ENCODE assay signal across 11 cellular contexts in genomic region chr14:52741865-52742264, GRCh38. TPM values are rescaled to one million over a fixed set of nuclear protein-coding genes. Genes with fewer than 3 reads are reported as not detected.
DNase-seq lines count a peak whose midpoint lies in the region; ATAC-seq and TF ChIP-seq lines count a peak whose summit lies in the region.
"Had no signal": no experiment of that assay in that cellular context is flagged by ENCODE, and none has a peak within 500 bp of the region (broad histone marks: within the 10 kb centered on the region; RNA-seq: fewer than 3 reads in every experiment).

No MANE protein-coding gene starts in this region.

- H3K23ac ChIP-seq in neuronal stem cell (ENCODE audit: low read depth, low read length, poor library complexity) = no peak overlapping the region

- TF ChIP-seq EP300 in stomach (IDR thresholded peaks at IDR 0.05) = no peak

- H3K27ac ChIP-seq in stomach (peak overlapping the region in 4 of 5 donors; percentile 36 to 84 (median 57)), neuronal stem cell (replicated peaks; ENCODE audit: low read length) (no peak overlapping the region)
- H3K27ac ChIP-seq: RWPE1 had no signal

- H2BK5ac ChIP-seq in neuronal stem cell (ENCODE audit: low read length) = no peak overlapping the region

- no peaks in the 10 kb centered on the region for H3K27me3 ChIP-seq in stomach
- H3K27me3 ChIP-seq in neuronal stem cell (ENCODE audit: control insufficient read depth in 3 of 3, insufficient read depth in 3 of 3, low read depth in 1 of 3, low read length in 3 of 3) = no peaks in the 10 kb centered on the region

- no peak overlapping the region for H2AK5ac ChIP-seq in neuronal stem cell (ENCODE audit: low read depth, low read length)

- H3K9me3 ChIP-seq in stomach = no peaks in the 10 kb centered on the region
- H3K9me3 ChIP-seq in neuronal stem cell (replicated peaks in 1 of 2; ENCODE audit: control insufficient read depth in 2 of 2, insufficient read depth in 1 of 2, low read depth in 1 of 2, low read length in 2 of 2) = no peaks in the 10 kb centered on the region

- no peaks in the 10 kb centered on the region for H3K27me3 Mint-ChIP-seq in activated T-cell treated with anti-CD3 and anti-CD28 coated beads, Interleukin-2, amount 50 U/mL, for 4 hours (ENCODE audit: low read depth)
- H3K27me3 Mint-ChIP-seq in central memory CD8-positive, alpha-beta T cell = no peaks in the 10 kb centered on the region
- H3K27me3 Mint-ChIP-seq in progenitor cell of endocrine pancreas = no peaks in the 10 kb centered on the region

- H3K27ac Mint-ChIP-seq in central memory CD8-positive, alpha-beta T cell (ENCODE audit: low read depth) = peak overlapping the region; percentile 93
- no peak overlapping the region for H3K27ac Mint-ChIP-seq in progenitor cell of endocrine pancreas

- no peak overlapping the region for H3K18ac ChIP-seq in neuronal stem cell (ENCODE audit: low read length)

- H3K79me1 ChIP-seq in neuronal stem cell (ENCODE audit: low read depth, low read length) = peaks cover 2% of the 10 kb centered on the region

- no peaks in the 10 kb centered on the region for H3K9me3 Mint-ChIP-seq in activated T-cell treated with anti-CD3 and anti-CD28 coated beads, Interleukin-2, amount 50 U/mL, for 4 hours
- H3K9me3 Mint-ChIP-seq in central memory CD8-positive, alpha-beta T cell = no peaks in the 10 kb centered on the region
- H3K9me3 Mint-ChIP-seq in progenitor cell of endocrine pancreas (ENCODE audit: low read depth) = no peaks in the 10 kb centered on the region

- peaks cover 76% of the 10 kb centered on the region for H3K4me1 Mint-ChIP-seq in activated T-cell treated with anti-CD3 and anti-CD28 coated beads, Interleukin-2, amount 50 U/mL, for 4 hours (ENCODE audit: low read depth)
- peaks cover 53% of the 10 kb centered on the region for H3K4me1 Mint-ChIP-seq in central memory CD8-positive, alpha-beta T cell
- H3K4me1 Mint-ChIP-seq in progenitor cell of endocrine pancreas (ENCODE audit: low read depth) = peaks cover 7% of the 10 kb centered on the region

- H3K4me1 ChIP-seq in stomach = peaks cover 0 to 43% (median 19%) of the 10 kb centered on the region in 4 donors
- no peaks in the 10 kb centered on the region for H3K4me1 ChIP-seq in neuronal stem cell (ENCODE audit: control insufficient read depth in 2 of 2, insufficient read depth in 1 of 2, low read depth in 1 of 2, low read length in 2 of 2)

- peak overlapping the region; percentile 69 for H3K4me3 Mint-ChIP-seq in activated T-cell treated with anti-CD3 and anti-CD28 coated beads, Interleukin-2, amount 50 U/mL, for 4 hours
- peak overlapping the region; percentile 77 for H3K4me3 Mint-ChIP-seq in central memory CD8-positive, alpha-beta T cell
- H3K4me3 Mint-ChIP-seq in progenitor cell of endocrine pancreas (ENCODE audit: low read depth) = no peak overlapping the region

- peaks cover 15% of the 10 kb centered on the region for H3K36me3 Mint-ChIP-seq in activated T-cell treated with anti-CD3 and anti-CD28 coated beads, Interleukin-2, amount 50 U/mL, for 4 hours (ENCODE audit: insufficient read depth)
- H3K36me3 Mint-ChIP-seq in central memory CD8-positive, alpha-beta T cell (ENCODE audit: insufficient read depth) = peaks cover 19% of the 10 kb centered on the region
- peaks cover 8% of the 10 kb centered on the region for H3K36me3 Mint-ChIP-seq in progenitor cell of endocrine pancreas (ENCODE audit: insufficient read depth)

- H2AFZ ChIP-seq in neuronal stem cell (ENCODE audit: low read length) = no peak overlapping the region

- no peak overlapping the region for H3K9ac ChIP-seq in neuronal stem cell (ENCODE audit: low read depth, low read length, poor library complexity)

- peak; percentile 27 to 32 for ATAC-seq in activated T-cell treated with anti-CD3 and anti-CD28 coated beads, Interleukin-2, amount 50 U/mL, for 4 hours
- ATAC-seq in HG03354 (IDR thresholded peaks at IDR 0.05; ENCODE audit: poor library complexity, severe bottlenecking, unreplicated experiment) = peak; percentile 19
- peak; percentile 62 for ATAC-seq in central memory CD8-positive, alpha-beta T cell (replicated peaks; ENCODE audit: extremely low read depth, poor library complexity, severe bottlenecking)

- H2BK12ac ChIP-seq in neuronal stem cell (ENCODE audit: low read length) = no peak overlapping the region

- no peak overlapping the region for H4K8ac ChIP-seq in neuronal stem cell (ENCODE audit: low read depth, low read length)

- no peak overlapping the region for H4K91ac ChIP-seq in neuronal stem cell (ENCODE audit: low read depth, low read length, poor library complexity)

- no peak overlapping the region for H2BK120ac ChIP-seq in neuronal stem cell (ENCODE audit: low read depth, low read length)

- no peak for TF ChIP-seq POLR2A in stomach (IDR thresholded peaks at IDR 0.05)

- H3K4ac ChIP-seq in neuronal stem cell (ENCODE audit: low read length) = no peak overlapping the region

- no peak overlapping the region for H3K14ac ChIP-seq in neuronal stem cell (ENCODE audit: low read length)

- H3K4me3 ChIP-seq in stomach (no peak overlapping the region), neuronal stem cell (ENCODE audit: low read length in 2 of 2) (no peak overlapping the region)

- intact Hi-C loops in stomach (cut with DNase I; ENCODE audit: low total_unique reads) = no loop called here

- no peak for TF ChIP-seq CTCF in stomach (IDR thresholded peaks at IDR 0.05)
- no peak for TF ChIP-seq CTCF in progenitor cell of endocrine pancreas (IDR thresholded peaks at IDR 0.05; ENCODE audit: unreplicated experiment)

- no peak overlapping the region for H3K4me2 ChIP-seq in neuronal stem cell (ENCODE audit: insufficient read depth, low read length, poor library complexity, severe bottlenecking)

- H2BK15ac ChIP-seq in neuronal stem cell (ENCODE audit: low read length) = no peak overlapping the region

- no peak for DNase-seq in activated T-cell treated with anti-CD3 and anti-CD28 coated beads, Interleukin-2, amount 50 U/mL, for 4 hours
- DNase-seq in activated T-cell treated with anti-CD3 and anti-CD28 coated beads, Interleukin-2, amount 50 U/mL, for 48 hours = no peak
- no peak for DNase-seq in central memory CD8-positive, alpha-beta T cell (ENCODE audit: low spot score in 2 of 2)
- no peak for DNase-seq in stomach
- no peak for DNase-seq in activated CD4-positive, CD25-positive, alpha-beta regulatory T cell (lab: John Stamatoyannopoulos, UW)
- no peak for DNase-seq in progenitor cell of endocrine pancreas (ENCODE audit: low spot score, unreplicated experiment)
- no peak for DNase-seq in neuronal stem cell (ENCODE audit: low spot score)
- DNase-seq: AML-193, glutamatergic neuron had no signal

- peaks cover 2 to 25% (median 8%) of the 10 kb centered on the region in 4 donors for H3K36me3 ChIP-seq in stomach
- H3K36me3 ChIP-seq in neuronal stem cell (replicated peaks in 1 of 2; ENCODE audit: control insufficient read depth in 2 of 2, insufficient read depth in 2 of 2, low read length in 2 of 2) = peaks cover 0 to 38% of the 10 kb centered on the region in 2 donors

RNA-seq across cellular contexts. Expression of gene STYX, which starts 11.9 kb away (rescaled TPM):
- 10 to 100 TPM; 18.5 to 18.9 (median 18.6) TPM for total RNA-seq in activated T-cell treated with anti-CD3 and anti-CD28 coated beads, Interleukin-2, amount 50 U/mL, for 4 hours
- total RNA-seq in stomach (10 to 100 TPM in 3 of 5 donors, 1 to 10 TPM in 2; 5.3 to 23.3 (median 12.5) TPM), progenitor cell of endocrine pancreas (12.1 and 13.6 TPM in 2 replicates)
- polyA plus RNA-seq in stomach = 10 to 100 TPM in 1 of 3 donors, 1 to 10 TPM in 2; 4.8 to 11.3 (median 8.7) TPM
- 20.6 TPM for polyA plus RNA-seq in neuronal stem cell (2013, experiment 1 of 2)
- polyA plus RNA-seq in neuronal stem cell (2013, experiment 2 of 2) = 20.9 TPM

RNA-seq across cellular contexts. Expression of gene PSMC6, which starts 34.9 kb away (rescaled TPM):
- total RNA-seq in activated T-cell treated with anti-CD3 and anti-CD28 coated beads, Interleukin-2, amount 50 U/mL, for 4 hours = 100 to 1,000 TPM; 149 to 177 (median 162) TPM
- total RNA-seq in stomach (100 to 1,000 TPM in 4 of 5 donors, 10 to 100 TPM in 1; 21.0 to 357 (median 118) TPM), progenitor cell of endocrine pancreas (113 and 119 TPM in 2 replicates)
- polyA plus RNA-seq in stomach = 10 to 100 TPM; 58.8 to 79.1 (median 65.2) TPM
- polyA plus RNA-seq in neuronal stem cell (2013, experiment 1 of 2) = 94.3 TPM
- polyA plus RNA-seq in neuronal stem cell (2013, experiment 2 of 2) = 98.9 TPM

RNA-seq across cellular contexts. Expression of gene ERO1A, which starts 46.5 kb away (rescaled TPM):
- 100 to 1,000 TPM; 109 to 115 (median 112) TPM for total RNA-seq in activated T-cell treated with anti-CD3 and anti-CD28 coated beads, Interleukin-2, amount 50 U/mL, for 4 hours
- total RNA-seq in stomach (100 to 1,000 TPM in 1 of 5 donors, 10 to 100 TPM in 4; 52.1 to 105 (median 57.8) TPM), progenitor cell of endocrine pancreas (46.9 and 51.0 TPM in 2 replicates)
- polyA plus RNA-seq in stomach = 10 to 100 TPM in 2 of 3 donors, 1 to 10 TPM in 1; 6.9 to 49.4 (median 33.4) TPM
- polyA plus RNA-seq in neuronal stem cell (2013, experiment 1 of 2) = 35.3 TPM
- polyA plus RNA-seq in neuronal stem cell (2013, experiment 2 of 2) = 35.8 TPM

RNA-seq across cellular contexts. Expression of gene GNPNAT1, which starts 49.5 kb away (rescaled TPM):
- total RNA-seq in activated T-cell treated with anti-CD3 and anti-CD28 coated beads, Interleukin-2, amount 50 U/mL, for 4 hours = 10 to 100 TPM; 32.3 to 37.4 (median 32.5) TPM
- total RNA-seq in stomach = 10 to 100 TPM; 22.2 to 76.8 (median 29.0) TPM
- 10 to 100 TPM in 2 of 3 donors, 1 to 10 TPM in 1; 7.6 to 25.8 (median 24.3) TPM for polyA plus RNA-seq in stomach
- total RNA-seq in progenitor cell of endocrine pancreas = 19.9 and 25.3 TPM in 2 replicates
- 28.3 TPM for polyA plus RNA-seq in neuronal stem cell (2013, experiment 1 of 2)
- polyA plus RNA-seq in neuronal stem cell (2013, experiment 2 of 2) = 26.1 TPM
